ENCODE assay signal across 11 cellular contexts in the genomic region with DNA sequence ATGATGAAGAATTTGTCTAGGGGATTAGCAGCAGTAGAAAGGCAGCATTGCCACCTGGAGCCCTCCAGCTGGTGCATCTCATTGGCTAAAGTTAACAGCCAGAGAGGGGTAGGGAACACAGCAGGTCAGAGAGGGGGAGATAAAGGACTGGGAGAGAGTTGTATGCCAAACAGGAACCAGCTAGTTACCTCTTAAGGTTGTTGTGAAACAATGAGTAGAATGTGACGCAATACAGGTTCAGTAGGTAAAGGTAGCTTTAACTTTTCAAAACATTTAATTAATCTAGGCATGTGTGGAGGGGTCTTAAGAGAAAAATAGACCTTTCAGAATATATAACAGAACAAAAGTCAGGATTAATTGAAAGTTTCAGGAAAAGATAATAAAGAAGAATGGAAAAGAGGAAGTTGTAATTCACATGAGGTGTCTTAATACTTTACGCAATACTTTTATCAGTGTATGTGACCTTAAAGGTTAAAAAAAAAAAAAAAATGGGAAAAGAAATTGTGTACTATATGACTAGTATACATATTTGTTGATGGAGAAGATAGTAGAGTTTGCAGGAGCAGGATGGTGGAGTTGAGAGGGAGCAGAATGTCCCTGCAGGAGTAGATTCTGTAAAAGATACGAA.
DNase-seq lines count a peak whose midpoint lies in the region; ATAC-seq and TF ChIP-seq lines count a peak whose summit lies in the region.
"Had no signal": no experiment of that assay in that cellular context is flagged by ENCODE, and none has a peak within 500 bp of the region (broad histone marks: within the 10 kb centered on the region; RNA-seq: fewer than 3 reads in every experiment).

No MANE protein-coding gene starts in this region.

- H3K9ac ChIP-seq in BLaER1 treated with 17β-estradiol and CSF1 and Interleukin-3, amounts not matched to agents 10 nM and 100 nM = no peak overlapping the region; a peak in 1 of 22 replicates

- H3K4me2 ChIP-seq in BLaER1 treated with 17β-estradiol and CSF1 and Interleukin-3, amounts not matched to agents 10 nM and 100 nM = peak overlapping the region in 8 of 11 experiments; percentile 40 to 90 (median 64); a peak in 15 of 22 replicates

- peaks cover 16 to 87% (median 41%) of the 10 kb centered on the region in 10 experiments; a peak in 19 of 20 replicates for H3K4me1 ChIP-seq in BLaER1 treated with 17β-estradiol and CSF1 and Interleukin-3, amounts not matched to agents 10 nM and 100 nM

- ATAC-seq in HG03520 (IDR thresholded peaks at IDR 0.05; ENCODE audit: unreplicated experiment) = no peak

- H3K36me3 ChIP-seq in BLaER1 treated with 17β-estradiol and CSF1 and Interleukin-3, amounts not matched to agents 10 nM and 100 nM = peaks cover 69 to 99% (median 86%) of the 10 kb centered on the region in 11 experiments

- H3K27ac ChIP-seq in BLaER1 treated with 17β-estradiol and CSF1 and Interleukin-3, amounts not matched to agents 10 nM and 100 nM = peak overlapping the region in 8 of 11 experiments; percentile 20 to 86 (median 52); a peak in 13 of 22 replicates
- H3K27ac ChIP-seq in HL-60 (replicated peaks) = peak overlapping the region; percentile 53
- H3K27ac ChIP-seq: sigmoid colon had no signal

- no peaks in the 10 kb centered on the region for H3K27me3 ChIP-seq in BLaER1 treated with 17β-estradiol and CSF1 and Interleukin-3, amounts not matched to agents 10 nM and 100 nM
- H3K27me3 ChIP-seq in HL-60 (ENCODE audit: insufficient read depth, poor library complexity, severe bottlenecking) = no peaks in the 10 kb centered on the region
- H3K27me3 ChIP-seq: sigmoid colon had no signal

- peaks cover 0 to 5% (median 0%) of the 10 kb centered on the region in 11 experiments; a peak in 1 of 22 replicates for H3K9me3 ChIP-seq in BLaER1 treated with 17β-estradiol and CSF1 and Interleukin-3, amounts not matched to agents 10 nM and 100 nM (replicated peaks in 1 of 11)
- H3K9me3 ChIP-seq: sigmoid colon had no signal

- H3K4me3 ChIP-seq in BLaER1 treated with 17β-estradiol and CSF1 and Interleukin-3, amounts not matched to agents 10 nM and 100 nM = no peak overlapping the region
- no peak overlapping the region for H3K4me3 ChIP-seq in HL-60 (replicated peaks; ENCODE audit: insufficient read depth, low read length)
- H3K4me3 ChIP-seq: sigmoid colon had no signal

- peaks cover 5 to 21% (median 13%) of the 10 kb centered on the region in 11 experiments; a peak in 15 of 22 replicates for H4K20me1 ChIP-seq in BLaER1 treated with 17β-estradiol and CSF1 and Interleukin-3, amounts not matched to agents 10 nM and 100 nM

- no peak for TF ChIP-seq CTCF in HL-60 (IDR thresholded peaks at IDR 0.05; ENCODE audit: insufficient read depth, low read length)

- peak; percentile 58 to 79 for DNase-seq in HL-60 (ENCODE audit: low read depth in 1 of 2, low spot score in 1 of 2)
- DNase-seq in SKM-1 treated with dmso at 0.1 percent for 144 hours (lab: John Stamatoyannopoulos, UW; ENCODE audit: unreplicated experiment) = peak; percentile 91
- DNase-seq in islet precursor cell = peak; percentile 56
- no peak for DNase-seq in retina
- no peak for DNase-seq in cerebellar cortex (ENCODE audit: low spot score)
- no peak for DNase-seq in NCI-H1694 treated with DMSO at 0.1 percent for 48 hours (lab: John Stamatoyannopoulos, UW)
- DNase-seq: activated CD4-positive, alpha-beta T cell treated with anti-CD3 and anti-CD28 coated beads, Interleukin-2, amount 10 ng/mL, durations not matched to agents 7 days and 5 days; hippocampal formation; sigmoid colon had no signal

Comparison
In these comparisons a context has a peak if more than half of its experiments do, and no peak if none do; other contexts are left out.
1. DNase-seq: peak in HL-60 (2 of 2), SKM-1 treated with dmso at 0.1 percent for 144 hours (single experiment) and islet precursor cell (single experiment); none in retina (single experiment), cerebellar cortex (single experiment) and NCI-H1694 treated with DMSO at 0.1 percent for 48 hours (single experiment).